Comparison of ENCODE assay signal across 17 cellular contexts in genomic region chr11:78061088-78061920, GRCh38. TPM values are rescaled to one million over a fixed set of nuclear protein-coding genes. Genes with fewer than 3 reads are reported as not detected.
DNase-seq lines count a peak whose midpoint lies in the region; ATAC-seq and TF ChIP-seq lines count a peak whose summit lies in the region.
"Had no signal": no experiment of that assay in that cellular context is flagged by ENCODE, and none has a peak within 500 bp of the region (broad histone marks: within the 10 kb centered on the region; RNA-seq: fewer than 3 reads in every experiment).

No MANE protein-coding gene starts in this region.

- no peak for TF ChIP-seq CTCF in right atrium auricular region (IDR thresholded peaks at IDR 0.05)
- no peak for TF ChIP-seq CTCF in chondrocyte (IDR thresholded peaks at IDR 0.05)
- no peak for TF ChIP-seq CTCF in neural progenitor cell (IDR thresholded peaks at IDR 0.05)

- peaks cover 0 to 10% of the 10 kb centered on the region in 2 donors for H3K4me1 ChIP-seq in right atrium auricular region
- H3K4me1 ChIP-seq in neural progenitor cell = no peaks in the 10 kb centered on the region

- H3K27ac ChIP-seq in right atrium auricular region (no peak overlapping the region), neural progenitor cell (no peak overlapping the region)
- H3K27ac ChIP-seq: brain microvascular endothelial cell, tibial nerve had no signal

- H3K27ac Mint-ChIP-seq in chondrocyte (ENCODE audit: unreplicated experiment) = peak overlapping the region; percentile 83
- peak overlapping the region; percentile 50 for H3K27ac Mint-ChIP-seq in neural progenitor cell
- H3K27ac Mint-ChIP-seq: activated CD4-positive, alpha-beta T cell treated with anti-CD3 and anti-CD28 coated beads, Interleukin-2, amount 10 ng/mL, durations not matched to agents 24 days and 14 days; T-cell had no signal

- H3K4me1 Mint-ChIP-seq in chondrocyte (ENCODE audit: low read depth) = peaks cover 12% of the 10 kb centered on the region
- no peaks in the 10 kb centered on the region for H3K4me1 Mint-ChIP-seq in neural progenitor cell
- H3K4me1 Mint-ChIP-seq: activated CD4-positive, alpha-beta T cell treated with anti-CD3 and anti-CD28 coated beads, Interleukin-2, amount 10 ng/mL, durations not matched to agents 24 days and 14 days; naive B cell; T-cell had no signal

- H3K79me2 ChIP-seq in neural progenitor cell (ENCODE audit: low read depth) = no peaks in the 10 kb centered on the region

- H2AFZ ChIP-seq in neural progenitor cell (replicated peaks) = no peak overlapping the region

- H3K9ac ChIP-seq in neural progenitor cell = no peak overlapping the region

- intact Hi-C loops in Right ventricle myocardium inferior (cut with DNase I) = no loop called here

- H3K4me2 ChIP-seq in neural progenitor cell = no peak overlapping the region

- H3K27me3 Mint-ChIP-seq in chondrocyte (ENCODE audit: low read depth) (no peaks in the 10 kb centered on the region), neural progenitor cell (ENCODE audit: insufficient read depth, low read depth) (peaks cover 7% of the 10 kb centered on the region)
- H3K27me3 Mint-ChIP-seq: activated CD4-positive, alpha-beta T cell treated with anti-CD3 and anti-CD28 coated beads, Interleukin-2, amount 10 ng/mL, durations not matched to agents 24 days and 14 days; naive B cell; T-cell had no signal

- no peaks in the 10 kb centered on the region for H3F3A ChIP-seq in neural progenitor cell (ENCODE audit: low read depth)

- no peaks in the 10 kb centered on the region for H3K27me3 ChIP-seq in right atrium auricular region
- H3K27me3 ChIP-seq in neural progenitor cell = no peaks in the 10 kb centered on the region
- H3K27me3 ChIP-seq: brain microvascular endothelial cell, tibial nerve had no signal

- H3K9me3 ChIP-seq in right atrium auricular region = no peaks in the 10 kb centered on the region
- H3K9me3 ChIP-seq in neural progenitor cell (ENCODE audit: low read depth) = no peaks in the 10 kb centered on the region
- H3K9me3 ChIP-seq: tibial nerve had no signal

- peak; percentile 79 for DNase-seq in Right ventricle myocardium inferior (ENCODE audit: missing footprints)
- DNase-seq in right atrium auricular region (ENCODE audit: low spot score) = no peak
- no peak for DNase-seq in chondrocyte (ENCODE audit: low spot score)
- DNase-seq in neural progenitor cell (ENCODE audit: low spot score) = no peak
- no peak for DNase-seq in 8988T
- DNase-seq in activated naive CD4-positive, alpha-beta T cell treated with Interleukin-2 at 50 U/mL for 16 hours = no peak
- DNase-seq: activated CD4-positive, alpha-beta T cell treated with anti-CD3 and anti-CD28 coated beads, Interleukin-2, amount 10 ng/mL, durations not matched to agents 24 days and 14 days; brain microvascular endothelial cell; DMS153; islet precursor cell; Karpas-422; naive B cell; small intestine; T-cell had no signal

- ATAC-seq in Right ventricle myocardium inferior (peak; percentile 92), GM19452 (IDR thresholded peaks at IDR 0.05; ENCODE audit: unreplicated experiment) (no peak), GM21723 (IDR thresholded peaks at IDR 0.05; ENCODE audit: unreplicated experiment) (no peak)
- ATAC-seq: T-cell had no signal

- H3K36me3 ChIP-seq in right atrium auricular region (no peaks in the 10 kb centered on the region), neural progenitor cell (no peaks in the 10 kb centered on the region)
- H3K36me3 ChIP-seq: brain microvascular endothelial cell had no signal

- H4K20me1 ChIP-seq in neural progenitor cell (ENCODE audit: low read depth) = no peaks in the 10 kb centered on the region

- H3K9me3 Mint-ChIP-seq in chondrocyte (ENCODE audit: low read depth) (no peaks in the 10 kb centered on the region), neural progenitor cell (no peaks in the 10 kb centered on the region)
- H3K9me3 Mint-ChIP-seq: activated CD4-positive, alpha-beta T cell treated with anti-CD3 and anti-CD28 coated beads, Interleukin-2, amount 10 ng/mL, durations not matched to agents 24 days and 14 days; naive B cell; T-cell had no signal

- H3K4me3 ChIP-seq in right atrium auricular region (no peak overlapping the region), neural progenitor cell (no peak overlapping the region)
- H3K4me3 ChIP-seq: tibial nerve had no signal

- no peak overlapping the region for H3K4me3 Mint-ChIP-seq in chondrocyte (ENCODE audit: unreplicated experiment)
- no peak overlapping the region for H3K4me3 Mint-ChIP-seq in neural progenitor cell
- H3K4me3 Mint-ChIP-seq: activated CD4-positive, alpha-beta T cell treated with anti-CD3 and anti-CD28 coated beads, Interleukin-2, amount 10 ng/mL, durations not matched to agents 24 days and 14 days; naive B cell; T-cell had no signal

- H3K36me3 Mint-ChIP-seq in chondrocyte (ENCODE audit: low read depth) (no peaks in the 10 kb centered on the region), neural progenitor cell (no peaks in the 10 kb centered on the region)
- H3K36me3 Mint-ChIP-seq: naive B cell had no signal

RNA-seq across cellular contexts. Expression of gene THRSP, which starts 2.4 kb away (rescaled TPM):
- 4.8 TPM for total RNA-seq in Right ventricle myocardium inferior
- total RNA-seq in right atrium auricular region = 1 to 10 TPM in 1 of 2 donors, not detected in 1; 1.9 TPM
- total RNA-seq in chondrocyte = not detected in 3 replicates
- total RNA-seq in neural progenitor cell (ENCODE audit: low replicate concordance) = not detected in 2 replicates
- total RNA-seq: activated CD4-positive, alpha-beta T cell treated with anti-CD3 and anti-CD28 coated beads, Interleukin-2, amount 10 ng/mL, durations not matched to agents 24 days and 14 days; T-cell had no signal

RNA-seq across cellular contexts. Expression of gene NDUFC2, which starts 18.4 kb away (rescaled TPM):
- total RNA-seq in Right ventricle myocardium inferior = 337 TPM
- 100 to 1,000 TPM; 154 to 163 TPM for total RNA-seq in right atrium auricular region
- 172 to 185 TPM (median 175 TPM) in 3 replicates for total RNA-seq in chondrocyte
- 36.7 and 89.5 TPM in 2 replicates for total RNA-seq in neural progenitor cell (ENCODE audit: low replicate concordance)

RNA-seq across cellular contexts. Expression of gene KCTD14, which starts 38.2 kb away (rescaled TPM):
- total RNA-seq in Right ventricle myocardium inferior (0.24 TPM), right atrium auricular region (1 to 10 TPM in 1 of 2 donors, under 1 TPM in 1; 0.59 to 3.6 TPM), chondrocyte (0.36 to 0.48 TPM (median 0.47 TPM) in 3 replicates), neural progenitor cell (ENCODE audit: low replicate concordance) (4.3 and 5.3 TPM in 2 replicates)
